In the genomic region with DNA sequence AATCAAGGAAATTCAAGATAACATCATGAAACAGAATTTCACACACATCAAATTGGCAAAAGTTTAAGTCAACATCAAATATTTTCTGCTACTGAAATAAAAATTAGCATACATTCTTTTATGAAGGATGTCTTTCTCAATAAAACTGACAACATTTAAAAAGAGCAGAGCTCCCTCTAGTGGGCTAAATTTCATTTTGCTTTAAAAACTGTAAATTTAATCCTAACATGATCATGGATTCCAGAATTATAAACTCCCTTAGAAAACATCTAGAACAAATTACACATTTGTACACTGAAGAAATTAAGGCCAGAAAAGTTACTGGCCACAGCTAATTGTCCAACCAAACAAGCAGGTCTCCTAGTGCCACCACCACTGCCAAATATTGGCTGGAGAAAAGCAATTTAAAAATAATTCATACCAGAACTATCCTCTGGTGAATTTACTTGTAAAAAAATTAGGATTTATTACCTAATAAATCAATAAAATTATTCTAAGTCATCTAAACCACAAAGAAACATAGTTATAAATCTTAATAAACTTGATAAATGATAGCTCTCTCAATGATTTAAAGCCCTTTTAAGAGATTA, we compare ENCODE assay signal across 8 cellular contexts. TPM values are rescaled to one million over a fixed set of nuclear protein-coding genes. Genes with fewer than 3 reads are reported as not detected.
DNase-seq lines count a peak whose midpoint lies in the region; TF ChIP-seq lines count a peak whose summit lies in the region.

No MANE protein-coding gene starts in this region.

- peaks cover 44% of the 10 kb centered on the region for H3K36me3 Mint-ChIP-seq in nephron progenitor cell (ENCODE audit: low read depth)
- H3K36me3 Mint-ChIP-seq in T-helper 2 cell treated with Interferon-gamma antibody and Interleukin-4, amounts not matched to agents 5 μg/mL and 100 μg/mL, for 36 hours (ENCODE audit: low read depth), result no peaks in the 10 kb centered on the region

- TF ChIP-seq CTCF in MM.1S (IDR thresholded peaks at IDR 0.05; ENCODE audit: low read length) (peak; percentile 67), nephron progenitor cell (IDR thresholded peaks at IDR 0.05) (peak; percentile 67)

- DNase-seq in NCI-H146 (lab: John Stamatoyannopoulos, UW) (peak; percentile 4), NCI-H146 treated with DMSO at 0.1 percent for 48 hours (lab: John Stamatoyannopoulos, UW; ENCODE audit: unreplicated experiment) (no peak), MM.1S (peak; percentile 38), cerebellum (ENCODE audit: low spot score) (peak; percentile 27), nephron progenitor cell (no peak), NCI-H774 (lab: John Stamatoyannopoulos, UW) (no peak)
- no peak for DNase-seq in NK-92 treated with Interleukin-12 subunit alpha and Interleukin-12 subunit beta, amount 100 ng/mL, for 24 hours (lab: John Stamatoyannopoulos, UW)
- DNase-seq in T-helper 2 cell treated with Interferon-gamma antibody and Interleukin-4, amounts not matched to agents 5 μg/mL and 100 μg/mL, for 36 hours (ENCODE audit: low spot score), result no peak

- H3K4me3 ChIP-seq in MM.1S (ENCODE audit: low read length), result no peak overlapping the region

- H4K20me1 ChIP-seq in MM.1S (ENCODE audit: insufficient read depth, low read length), result no peaks in the 10 kb centered on the region

- no peak overlapping the region for H3K4me2 ChIP-seq in MM.1S (ENCODE audit: low read depth, low read length)

- no peaks in the 10 kb centered on the region for H3K9me3 ChIP-seq in MM.1S (replicated peaks; ENCODE audit: insufficient read depth, low read length)

- H2AFZ ChIP-seq in MM.1S (ENCODE audit: low read length), result no peak overlapping the region

- peaks cover 12% of the 10 kb centered on the region for H3K4me1 ChIP-seq in MM.1S (ENCODE audit: low read length)

- H3K79me2 ChIP-seq in MM.1S (ENCODE audit: low read length), result peaks cover 55% of the 10 kb centered on the region

- no peaks in the 10 kb centered on the region for H3F3A ChIP-seq in MM.1S (ENCODE audit: insufficient read depth, low read length)

- no peaks in the 10 kb centered on the region for H3K9me2 ChIP-seq in MM.1S (replicated peaks; ENCODE audit: insufficient read depth, low read length)

- H3K9ac ChIP-seq in MM.1S (ENCODE audit: low read length), result no peak overlapping the region

- no peaks in the 10 kb centered on the region for H3K36me3 ChIP-seq in MM.1S (replicated peaks; ENCODE audit: insufficient read depth, low read length)

- H3K27ac ChIP-seq in MM.1S (ENCODE audit: low read length), result no peak overlapping the region

- no peak overlapping the region for H3K4me3 Mint-ChIP-seq in nephron progenitor cell
- H3K4me3 Mint-ChIP-seq in T-helper 2 cell treated with Interferon-gamma antibody and Interleukin-4, amounts not matched to agents 5 μg/mL and 100 μg/mL, for 36 hours, result no peak overlapping the region

- peaks cover 3% of the 10 kb centered on the region for H3K27me3 Mint-ChIP-seq in nephron progenitor cell (ENCODE audit: low read depth, poor library complexity)
- no peaks in the 10 kb centered on the region for H3K27me3 Mint-ChIP-seq in T-helper 2 cell treated with Interferon-gamma antibody and Interleukin-4, amounts not matched to agents 5 μg/mL and 100 μg/mL, for 36 hours (ENCODE audit: low read depth)

- no peaks in the 10 kb centered on the region for H3K27me3 ChIP-seq in MM.1S (replicated peaks; ENCODE audit: insufficient read depth, low read length)

- no peak overlapping the region for H3K27ac Mint-ChIP-seq in nephron progenitor cell
- no peak overlapping the region for H3K27ac Mint-ChIP-seq in T-helper 2 cell treated with Interferon-gamma antibody and Interleukin-4, amounts not matched to agents 5 μg/mL and 100 μg/mL, for 36 hours

- peaks cover 10% of the 10 kb centered on the region for H3K9me3 Mint-ChIP-seq in nephron progenitor cell
- H3K9me3 Mint-ChIP-seq in T-helper 2 cell treated with Interferon-gamma antibody and Interleukin-4, amounts not matched to agents 5 μg/mL and 100 μg/mL, for 36 hours, result no peaks in the 10 kb centered on the region

- peaks cover 14% of the 10 kb centered on the region for H3K4me1 Mint-ChIP-seq in nephron progenitor cell
- peaks cover 2% of the 10 kb centered on the region for H3K4me1 Mint-ChIP-seq in T-helper 2 cell treated with Interferon-gamma antibody and Interleukin-4, amounts not matched to agents 5 μg/mL and 100 μg/mL, for 36 hours (ENCODE audit: low read depth)

RNA-seq across cellular contexts. Expression of gene DEPDC1B, which starts 31.2 kb away (rescaled TPM):
- 14.2 TPM for total RNA-seq in cerebellum

Comparison
In these comparisons a context has a peak if more than half of its experiments do, and no peak if none do; other contexts are left out.
1. DNase-seq: peak in NCI-H146 (single experiment), MM.1S (single experiment) and cerebellum (single experiment); none in NCI-H146 treated with DMSO at 0.1 percent for 48 hours (single experiment), nephron progenitor cell (single experiment), NK-92 treated with Interleukin-12 subunit alpha and Interleukin-12 subunit beta, amount 100 ng/mL, for 24 hours (single experiment), T-helper 2 cell treated with Interferon-gamma antibody and Interleukin-4, amounts not matched to agents 5 μg/mL and 100 μg/mL, for 36 hours (single experiment) and NCI-H774 (single experiment).